Comparison of ENCODE assay signal across 8 cellular contexts in genomic region chr19:2426661-2427322, GRCh38. TPM values are rescaled to one million over a fixed set of nuclear protein-coding genes. Genes with fewer than 3 reads are reported as not detected.
DNase-seq lines count a peak whose midpoint lies in the region; ATAC-seq, FAIRE-seq and TF ChIP-seq lines count a peak whose summit lies in the region.

No MANE protein-coding gene starts in this region.

- in situ Hi-C loops in K562 (cut with MboI), result no loop called here

- H3K4me3 ChIP-seq in K562, result peak overlapping the region; percentile 98
- H3K4me3 ChIP-seq in iPS-18c (ENCODE audit: insufficient read depth, low read depth, low read length), result peak overlapping the region; percentile 92

- H3K9me3 ChIP-seq in K562 (replicated peaks; ENCODE audit: control insufficient read depth, insufficient read depth, low read depth, low read length) (no peaks in the 10 kb centered on the region), iPS-18c (ENCODE audit: control insufficient read depth, insufficient read depth, low read length) (no peaks in the 10 kb centered on the region)

- CTCF ChIA-PET in K562 (lab: Yijun Ruan, JAX; ENCODE audit: low intra/inter-chr PET ratio), result interaction anchor here (0.6 kb wide), 1 partner anchor 151 kb away, joined by 3 read pairs; no protein-coding TSS in a partner anchor

- intact Hi-C loops in Right ventricle myocardium inferior (cut with DNase I), result loop anchor here (1.0 kb wide), 1 partner anchor 31 kb away; no protein-coding TSS in a partner anchor
- intact Hi-C loops in cardiac septum (cut with DNase I), result loop anchor here (2.0 kb wide), 2 partner anchors 28 to 36 kb away; no protein-coding TSS in a partner anchor
- intact Hi-C loops in K562 (cut with micrococcal nuclease), result no loop called here

- no peak for TF ChIP-seq EP300 in K562 (IDR thresholded peaks at IDR 0.05; ENCODE audit: low read length)

- no peak for TF ChIP-seq POLR2A in K562 (conservative IDR thresholded peaks at IDR 0.05)

- no peaks in the 10 kb centered on the region for H3K27me3 ChIP-seq in K562 (ENCODE audit: control insufficient read depth in 2 of 2, insufficient read depth in 2 of 2, low read length in 2 of 2)

- H2AFZ ChIP-seq in K562 (ENCODE audit: low read depth, low read length), result peak overlapping the region; percentile 99

- no peaks in the 10 kb centered on the region for H3K9me1 ChIP-seq in K562 (ENCODE audit: control insufficient read depth, insufficient read depth, low read length)

- peak overlapping the region; percentile 99 to 100 for H3K9ac ChIP-seq in K562 (ENCODE audit: insufficient read depth in 1 of 2, low read depth in 2 of 2, low read length in 2 of 2)

- FAIRE-seq in K562 (lab: Jason Lieb, UNC), result peak; percentile 40

- peaks cover 10% of the 10 kb centered on the region; the same call in 1 of the 2 replicates for H4K20me1 ChIP-seq in K562 (replicated peaks; ENCODE audit: control insufficient read depth, insufficient read depth, low read length)

- POLR2A ChIA-PET in K562 (lab: Yijun Ruan, JAX), result interaction anchor here (0.6 to 2.0 kb wide), 7 partner anchors 12 to 196 kb away, joined by 3 to 9 read pairs (median 4); partner anchors contain the start of gene GADD45B

- TF ChIP-seq RAD21 in K562 (CRISPR knock-in tag; conservative IDR thresholded peaks at IDR 0.05 in 1 of 2, IDR thresholded peaks at IDR 0.05 in 1 of 2), result no peak

- BruUV-seq in K562 (replicated peaks; lab: Mats Ljungman, UMichigan), result TSS peak; percentile 78

- no peak for TF ChIP-seq CTCF in K562 (IDR thresholded peaks at IDR 0.05 in 2 of 3, conservative IDR thresholded peaks at IDR 0.05 in 1 of 3; ENCODE audit: insufficient read depth in 2 of 3, low read depth in 1 of 3, low read length in 3 of 3)

- peak; percentile 20 for ATAC-seq in Right ventricle myocardium inferior
- ATAC-seq in HG03159 (IDR thresholded peaks at IDR 0.05; ENCODE audit: unreplicated experiment), result peak; percentile 8
- peak; percentile 67 for ATAC-seq in K562
- ATAC-seq in HG03469 (IDR thresholded peaks at IDR 0.05; ENCODE audit: unreplicated experiment), result no peak

- H3K79me2 ChIP-seq in K562 (ENCODE audit: control insufficient read depth, insufficient read depth, low read length), result peaks cover 40% of the 10 kb centered on the region

- peak overlapping the region; percentile 98 for H3K4me2 ChIP-seq in K562 (ENCODE audit: insufficient read depth, low read length)

- DNase-seq in Right ventricle myocardium inferior (ENCODE audit: missing footprints) (no peak), cardiac septum (ENCODE audit: low spot score) (no peak), RKO (ENCODE audit: low spot score) (peak; percentile 67), K562 (ENCODE audit: extremely low read depth in 1 of 4, low spot score in 3 of 4) (peak; percentile 82 to 90 (median 88))
- DNase-seq in stimulated activated CD4-positive, alpha-beta T cell treated with anti-CD3 and anti-CD28 coated beads, Interleukin-12 subunit alpha, Interleukin-12 subunit beta, amount 100 ng/mL, for 4 hours, result peak; percentile 53

- H3K4me1 ChIP-seq in K562 (replicated peaks in 1 of 2; ENCODE audit: control insufficient read depth in 2 of 2, insufficient read depth in 2 of 2, low read length in 2 of 2), result peaks cover 11 to 78% of the 10 kb centered on the region in 2 experiments; a peak in 4 of 5 replicates

- H3K36me3 ChIP-seq in K562 (ENCODE audit: control insufficient read depth, insufficient read depth, low read length), result peaks cover 72% of the 10 kb centered on the region; the same call in 2 of the 3 replicates

- H3K27ac ChIP-seq in K562 (ENCODE audit: extremely low read depth, low read depth, low read length), result peak overlapping the region; percentile 100

- WGBS in K562 (ENCODE audit: insufficient coverage, low coverage, missing lambda C conversion rate), result under 1% methylated on average over 50 of the region's 53 CpGs

TF ChIP-seq in K562, 482 proteins besides CTCF, POLR2A, EP300 and RAD21 (continues in another document):
- TF ChIP-seq, protein P1, sequence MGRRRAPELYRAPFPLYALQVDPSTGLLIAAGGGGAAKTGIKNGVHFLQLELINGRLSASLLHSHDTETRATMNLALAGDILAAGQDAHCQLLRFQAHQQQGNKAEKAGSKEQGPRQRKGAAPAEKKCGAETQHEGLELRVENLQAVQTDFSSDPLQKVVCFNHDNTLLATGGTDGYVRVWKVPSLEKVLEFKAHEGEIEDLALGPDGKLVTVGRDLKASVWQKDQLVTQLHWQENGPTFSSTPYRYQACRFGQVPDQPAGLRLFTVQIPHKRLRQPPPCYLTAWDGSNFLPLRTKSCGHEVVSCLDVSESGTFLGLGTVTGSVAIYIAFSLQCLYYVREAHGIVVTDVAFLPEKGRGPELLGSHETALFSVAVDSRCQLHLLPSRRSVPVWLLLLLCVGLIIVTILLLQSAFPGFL (CRISPR knock-in tag; IDR thresholded peaks at IDR 0.05), result peak; percentile 56; the same call in 1 of the 2 replicates

RNA-seq across cellular contexts. Expression of gene TIMM13, which starts 0.6 kb away (rescaled TPM):
- total RNA-seq in Right ventricle myocardium inferior (86.9 TPM), cardiac septum (57.3 TPM), K562 (2014; rRNA removed) (112 and 140 TPM in 2 replicates), K562 (2014; rRNA removed; fragmentation: Illumina TruSeq; extraction: Trizol) (13.8 and 18.7 TPM in 2 replicates), K562 (2015; rRNA removed; fragmentation: Illumina TruSeq; extraction: Trizol) (81.1 and 90.4 TPM in 2 replicates), K562 (2021) (215 and 235 TPM in 2 replicates)
- 33.4 and 83.5 TPM in 2 replicates for total RNA-seq in K562 (2011; cell fraction: chromatin; rRNA removed; ENCODE audit: low replicate concordance)
- total RNA-seq in K562 (2011; cell fraction: nucleolus; rRNA removed), result 50.0 and 67.9 TPM in 2 replicates
- 30.1 and 33.7 TPM in 2 replicates for total RNA-seq in K562 (2011; cell fraction: nucleoplasm; rRNA removed)
- polyA plus RNA-seq in K562 (2011; rRNA removed) (35.0 and 50.3 TPM in 2 replicates), K562 (2014; fragmentation: Illumina TruSeq; extraction: Trizol) (20.3 and 68.0 TPM in 2 replicates), K562 (2014; fragmentation: Nextera tagmentation; extraction: Ambion mirVana) (10 to 100 TPM; 17.6 to 71.8 TPM), K562 (2014; rRNA removed) (105 and 132 TPM in 2 replicates)
- polyA plus RNA-seq in K562 (2011; cell fraction: cytosol; rRNA removed), result 77.5 and 236 TPM in 2 replicates
- 41.8 and 63.1 TPM in 2 replicates for polyA plus RNA-seq in K562 (2011; cell fraction: nucleus; rRNA removed)
- 83.8 and 112 TPM in 2 replicates for polyA plus RNA-seq in K562 (2012)
- polyA minus RNA-seq in K562 (2011; rRNA and poly(A)+ RNA removed), result 4.1 and 9.6 TPM in 2 replicates
- polyA minus RNA-seq in K562 (2011; cell fraction: cytosol; rRNA and poly(A)+ RNA removed), result 27.2 and 34.0 TPM in 2 replicates
- 18.0 and 20.1 TPM in 2 replicates for polyA minus RNA-seq in K562 (2011; cell fraction: nucleus; rRNA and poly(A)+ RNA removed)

RNA-seq across cellular contexts. Expression of gene LMNB2, which starts 30.0 kb away (rescaled TPM):
- total RNA-seq in Right ventricle myocardium inferior, result 19.2 TPM
- total RNA-seq in cardiac septum, result 13.2 TPM
- total RNA-seq in K562 (2011; cell fraction: chromatin; rRNA removed; ENCODE audit: low replicate concordance), result 40.1 and 85.1 TPM in 2 replicates
- 40.9 and 42.2 TPM in 2 replicates for total RNA-seq in K562 (2011; cell fraction: nucleolus; rRNA removed)
- total RNA-seq in K562 (2011; cell fraction: nucleoplasm; rRNA removed), result 35.7 and 48.3 TPM in 2 replicates
- 133 and 141 TPM in 2 replicates for total RNA-seq in K562 (2014; rRNA removed)
- 46.8 and 52.9 TPM in 2 replicates for total RNA-seq in K562 (2014; rRNA removed; fragmentation: Illumina TruSeq; extraction: Trizol)
- 105 and 106 TPM in 2 replicates for total RNA-seq in K562 (2015; rRNA removed; fragmentation: Illumina TruSeq; extraction: Trizol)
- 98.3 and 123 TPM in 2 replicates for total RNA-seq in K562 (2021)
- 90.3 and 94.7 TPM in 2 replicates for polyA plus RNA-seq in K562 (2011; rRNA removed)
- 191 and 212 TPM in 2 replicates for polyA plus RNA-seq in K562 (2011; cell fraction: cytosol; rRNA removed)
- 59.1 and 76.5 TPM in 2 replicates for polyA plus RNA-seq in K562 (2011; cell fraction: nucleus; rRNA removed)
- 58.8 and 94.2 TPM in 2 replicates for polyA plus RNA-seq in K562 (2012)
- polyA plus RNA-seq in K562 (2014; fragmentation: Illumina TruSeq; extraction: Trizol), result 117 and 161 TPM in 2 replicates
- polyA plus RNA-seq in K562 (2014; fragmentation: Nextera tagmentation; extraction: Ambion mirVana), result under 1 TPM; 0.48 to 0.71 TPM
- polyA plus RNA-seq in K562 (2014; rRNA removed), result 94.5 and 105 TPM in 2 replicates
- polyA minus RNA-seq in K562 (2011; rRNA and poly(A)+ RNA removed), result 57.4 and 85.2 TPM in 2 replicates
- 48.5 and 69.4 TPM in 2 replicates for polyA minus RNA-seq in K562 (2011; cell fraction: cytosol; rRNA and poly(A)+ RNA removed)
- polyA minus RNA-seq in K562 (2011; cell fraction: nucleus; rRNA and poly(A)+ RNA removed), result 10.8 and 13.6 TPM in 2 replicates

RNA-seq across cellular contexts. Expression of gene GADD45B, which starts 49.1 kb away (rescaled TPM):
- total RNA-seq in Right ventricle myocardium inferior (39.8 TPM), cardiac septum (54.4 TPM), K562 (2014; rRNA removed) (3.9 and 4.1 TPM in 2 replicates), K562 (2014; rRNA removed; fragmentation: Illumina TruSeq; extraction: Trizol) (1.7 and 2.1 TPM in 2 replicates), K562 (2015; rRNA removed; fragmentation: Illumina TruSeq; extraction: Trizol) (1.9 and 2.0 TPM in 2 replicates), K562 (2021) (2.9 and 3.1 TPM in 2 replicates)
- total RNA-seq in K562 (2011; cell fraction: chromatin; rRNA removed; ENCODE audit: low replicate concordance), result 7.1 and 17.3 TPM in 2 replicates
- total RNA-seq in K562 (2011; cell fraction: nucleolus; rRNA removed), result 18.6 and 27.0 TPM in 2 replicates
- total RNA-seq in K562 (2011; cell fraction: nucleoplasm; rRNA removed), result 12.8 and 19.0 TPM in 2 replicates
- polyA plus RNA-seq in K562 (2011; rRNA removed) (2.7 and 4.7 TPM in 2 replicates), K562 (2014; fragmentation: Illumina TruSeq; extraction: Trizol) (0.79 and 1.0 TPM in 2 replicates), K562 (2014; fragmentation: Nextera tagmentation; extraction: Ambion mirVana) (under 1 TPM; 0.06 to 0.18 TPM), K562 (2014; rRNA removed) (2.5 and 2.7 TPM in 2 replicates)
- polyA plus RNA-seq in K562 (2011; cell fraction: cytosol; rRNA removed), result 5.2 and 6.5 TPM in 2 replicates
- 8.7 and 19.6 TPM in 2 replicates for polyA plus RNA-seq in K562 (2011; cell fraction: nucleus; rRNA removed)
- polyA plus RNA-seq in K562 (2012), result 2.9 and 8.2 TPM in 2 replicates
- 3.5 and 5.2 TPM in 2 replicates for polyA minus RNA-seq in K562 (2011; rRNA and poly(A)+ RNA removed)
- polyA minus RNA-seq in K562 (2011; cell fraction: cytosol; rRNA and poly(A)+ RNA removed), result 4.3 and 18.2 TPM in 2 replicates
- polyA minus RNA-seq in K562 (2011; cell fraction: nucleus; rRNA and poly(A)+ RNA removed), result 17.8 and 31.2 TPM in 2 replicates

Comparison
In these comparisons a context has a peak if more than half of its experiments do, and no peak if none do; other contexts are left out.
1. DNase-seq: peak in RKO (single experiment), K562 (4 of 4) and stimulated activated CD4-positive, alpha-beta T cell treated with anti-CD3 and anti-CD28 coated beads, Interleukin-12 subunit alpha, Interleukin-12 subunit beta, amount 100 ng/mL, for 4 hours (single experiment); none in Right ventricle myocardium inferior (single experiment) and cardiac septum (single experiment).